Comparison of ENCODE assay signal across 9 cellular contexts in the genomic region with DNA sequence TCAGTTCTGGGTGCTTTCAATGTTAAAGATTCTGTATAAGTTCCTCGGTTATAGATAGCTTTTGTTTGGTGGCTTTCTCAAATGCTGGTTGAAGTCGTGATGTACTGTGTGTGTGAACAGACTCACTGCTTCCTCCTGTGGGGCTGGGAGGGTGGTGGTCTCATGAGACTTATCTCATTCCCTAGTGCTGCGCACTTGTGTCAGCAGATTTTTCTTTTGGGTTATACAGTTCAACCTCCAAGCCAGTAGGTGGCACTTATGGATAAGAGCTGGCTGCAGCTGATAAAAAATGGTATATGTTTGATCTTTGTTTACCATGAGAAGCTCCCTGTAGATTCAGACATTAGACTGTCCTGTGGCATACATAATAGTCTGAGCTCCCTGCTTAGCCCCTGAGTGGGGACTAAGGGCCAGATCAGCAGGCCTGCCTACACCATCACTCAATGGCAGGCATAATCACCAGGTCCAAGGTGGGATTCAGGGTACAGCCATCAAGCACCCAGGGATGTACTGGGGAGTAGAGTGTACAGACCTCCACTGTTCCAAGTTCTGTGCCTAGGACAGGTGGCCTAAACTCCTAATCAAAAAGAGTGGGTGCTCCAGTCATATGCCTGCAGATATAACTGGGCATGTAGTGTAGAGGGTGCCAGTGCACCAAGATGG.
A peak's percentile ranks its signal among the peaks of the same experiment; 100 is the strongest.
DNase-seq lines count a peak whose midpoint lies in the region; ATAC-seq, FAIRE-seq and TF ChIP-seq lines count a peak whose summit lies in the region.
"Had no signal": no experiment of that assay in that cellular context is flagged by ENCODE, and none has a peak within 500 bp of the region (broad histone marks: within the 10 kb centered on the region; RNA-seq: fewer than 3 reads in every experiment).

No MANE protein-coding gene starts in this region.

- no peaks in the 10 kb centered on the region for H4K20me1 ChIP-seq in neural progenitor cell (ENCODE audit: low read depth)
- H4K20me1 ChIP-seq: BLaER1 had no signal

- H3K4me1 ChIP-seq in neural progenitor cell (no peaks in the 10 kb centered on the region), gastroesophageal sphincter (no peaks in the 10 kb centered on the region)
- H3K4me1 ChIP-seq: BLaER1 had no signal

- H3K4me3 Mint-ChIP-seq in neural progenitor cell = no peak overlapping the region

- H3K27me3 Mint-ChIP-seq in neural progenitor cell (ENCODE audit: insufficient read depth, low read depth) = peaks cover 3% of the 10 kb centered on the region

- FAIRE-seq in frontal cortex (lab: Jason Lieb, UNC) = no peak

- DNase-seq in NCI-H1417 (lab: John Stamatoyannopoulos, UW) = peak in 2 of 3 experiments; percentile 27 to 46
- DNase-seq in NCI-H1417 treated with DMSO at 0.1 percent for 48 hours (lab: John Stamatoyannopoulos, UW) = no peak
- DNase-seq in SK-N-DZ (ENCODE audit: low spot score) = peak; percentile 14
- no peak for DNase-seq in neural progenitor cell (ENCODE audit: low spot score)
- no peak for DNase-seq in inferior parietal cortex (ENCODE audit: extremely low spot score)
- DNase-seq in frontal cortex (ENCODE audit: low spot score in 2 of 2) = no peak

- no peaks in the 10 kb centered on the region for H3K27me3 ChIP-seq in neural progenitor cell
- peaks cover 7% of the 10 kb centered on the region for H3K27me3 ChIP-seq in gastroesophageal sphincter
- H3K27me3 ChIP-seq: BLaER1 had no signal

- no peaks in the 10 kb centered on the region for H3K9me3 Mint-ChIP-seq in neural progenitor cell

- H3K4me2 ChIP-seq in neural progenitor cell = no peak overlapping the region
- H3K4me2 ChIP-seq: BLaER1 had no signal

- H3K27ac Mint-ChIP-seq in neural progenitor cell = no peak overlapping the region

- H3K4me1 Mint-ChIP-seq in neural progenitor cell = no peaks in the 10 kb centered on the region

- H2AFZ ChIP-seq in neural progenitor cell (replicated peaks) = no peak overlapping the region

- no peaks in the 10 kb centered on the region for H3K36me3 Mint-ChIP-seq in neural progenitor cell

- H3K36me3 ChIP-seq in neural progenitor cell (no peaks in the 10 kb centered on the region), gastroesophageal sphincter (no peaks in the 10 kb centered on the region)
- H3K36me3 ChIP-seq: BLaER1 had no signal

- TF ChIP-seq CTCF in neural progenitor cell (IDR thresholded peaks at IDR 0.05) (peak; percentile 34), gastroesophageal sphincter (IDR thresholded peaks at IDR 0.05) (peak in 2 of 4 experiments; percentile 11 to 33)

- H3F3A ChIP-seq in neural progenitor cell (ENCODE audit: low read depth) = no peaks in the 10 kb centered on the region

- no peaks in the 10 kb centered on the region for H3K79me2 ChIP-seq in neural progenitor cell (ENCODE audit: low read depth)

- WGBS in gastroesophageal sphincter (ENCODE audit: low coverage in 1 of 2), 2 donors = 85 to 97% methylated on average over 2 to 3 of the region's 3 CpGs

- no peak overlapping the region for H3K4me3 ChIP-seq in neural progenitor cell
- H3K4me3 ChIP-seq in gastroesophageal sphincter = no peak overlapping the region
- H3K4me3 ChIP-seq: BLaER1 had no signal

- H3K27ac ChIP-seq in neural progenitor cell (no peak overlapping the region), gastroesophageal sphincter (no peak overlapping the region)
- H3K27ac ChIP-seq: BLaER1 had no signal

- no peak for TF ChIP-seq EP300 in gastroesophageal sphincter (IDR thresholded peaks at IDR 0.05)

- no peak for TF ChIP-seq POLR2A in gastroesophageal sphincter (IDR thresholded peaks at IDR 0.05)

- H3K9ac ChIP-seq in neural progenitor cell = no peak overlapping the region
- H3K9ac ChIP-seq: BLaER1 had no signal

- ATAC-seq in HG02571 (IDR thresholded peaks at IDR 0.05; ENCODE audit: unreplicated experiment) (peak; percentile 62), gastroesophageal sphincter (no peak)

- H3K9me3 ChIP-seq in neural progenitor cell (ENCODE audit: low read depth) (no peaks in the 10 kb centered on the region), gastroesophageal sphincter (peaks cover 0 to 4% (median 0%) of the 10 kb centered on the region in 3 donors)
- H3K9me3 ChIP-seq: BLaER1 had no signal

Comparison
In these comparisons a context has a peak if more than half of its experiments do, and no peak if none do; other contexts are left out.
1. DNase-seq: peak in NCI-H1417 (2 of 3) and SK-N-DZ (single experiment); none in NCI-H1417 treated with DMSO at 0.1 percent for 48 hours (single experiment), neural progenitor cell (single experiment), inferior parietal cortex (single experiment) and frontal cortex (0 of 2).